Comparison of ENCODE assay signal across 18 cellular contexts in genomic region chr10:14673189-14673947, GRCh38.
DNase-seq lines count a peak whose midpoint lies in the region; ATAC-seq, FAIRE-seq and TF ChIP-seq lines count a peak whose summit lies in the region.
"Had no signal": no experiment of that assay in that cellular context is flagged by ENCODE, and none has a peak within 500 bp of the region (broad histone marks: within the 10 kb centered on the region; RNA-seq: fewer than 3 reads in every experiment).

No MANE protein-coding gene starts in this region.

- FAIRE-seq in small intestine (lab: Jason Lieb, UNC): no peak

- no peaks in the 10 kb centered on the region for H3K79me2 ChIP-seq in fibroblast of lung (ENCODE audit: control insufficient read depth, insufficient read depth, low read length)
- no peaks in the 10 kb centered on the region for H3K79me2 ChIP-seq in mesendoderm (ENCODE audit: control insufficient read depth, insufficient read depth, low read length)

- H2BK5ac ChIP-seq in mesendoderm (ENCODE audit: low read length): no peak overlapping the region

- TF ChIP-seq CTCF in HL-60 (IDR thresholded peaks at IDR 0.05; ENCODE audit: insufficient read depth, low read length) (no peak), fibroblast of lung (conservative IDR thresholded peaks at IDR 0.05 in 1 of 2, IDR thresholded peaks at IDR 0.05 in 1 of 2; ENCODE audit: low read depth in 1 of 2, low read length in 2 of 2) (no peak), heart left ventricle (IDR thresholded peaks at IDR 0.05) (no peak)

- no peak overlapping the region for H2BK15ac ChIP-seq in mesendoderm (replicated peaks; ENCODE audit: low read depth)

- H4K20me1 ChIP-seq in fibroblast of lung (ENCODE audit: control insufficient read depth, extremely low read depth, insufficient read depth, low read length): no peaks in the 10 kb centered on the region

- ATAC-seq in HG03097 (IDR thresholded peaks at IDR 0.05; ENCODE audit: low FRiP score, unreplicated experiment) (no peak), heart left ventricle (no peak)
- ATAC-seq: activated CD4-positive, CD25-positive, alpha-beta regulatory T cell treated with anti-CD3 and anti-CD28 coated beads, Interleukin-2, amount 50 U/mL, for 24 hours; gastroesophageal sphincter had no signal

- H3K27ac ChIP-seq in HL-60 (replicated peaks) (peak overlapping the region; percentile 51), fibroblast of lung (ENCODE audit: insufficient read depth, low read length) (no peak overlapping the region), small intestine (ENCODE audit: low read depth in 1 of 2, low read length in 1 of 2) (no peak overlapping the region), mesendoderm (ENCODE audit: low read depth, low read length) (no peak overlapping the region), heart left ventricle (no peak overlapping the region)
- H3K27ac ChIP-seq: C4-2B, gastroesophageal sphincter, PC-9 had no signal

- H3K27me3 ChIP-seq in HL-60 (ENCODE audit: insufficient read depth, poor library complexity, severe bottlenecking): no peaks in the 10 kb centered on the region
- H3K27me3 ChIP-seq in fibroblast of lung (ENCODE audit: control insufficient read depth, insufficient read depth, low read length): no peaks in the 10 kb centered on the region
- H3K27me3 ChIP-seq in small intestine (ENCODE audit: control insufficient read depth in 2 of 2, insufficient read depth in 2 of 2, low read length in 2 of 2): no peaks in the 10 kb centered on the region
- no peaks in the 10 kb centered on the region for H3K27me3 ChIP-seq in mesendoderm (ENCODE audit: insufficient read depth, low read length, poor library complexity)
- peaks cover 0 to 3% (median 0%) of the 10 kb centered on the region in 9 donors for H3K27me3 ChIP-seq in heart left ventricle
- H3K27me3 ChIP-seq: gastroesophageal sphincter had no signal

- no peak overlapping the region for H4K5ac ChIP-seq in mesendoderm (ENCODE audit: low read length)

- 49 to 59% (median 50%) methylated on average over 9 of the region's 9 CpGs for WGBS in small intestine, 3 donors
- WGBS in mesendoderm (ENCODE audit: extremely low coverage, insufficient coverage, low lambda C conversion rate): no CpG with 5 or more reads among the region's 9 CpGs
- WGBS in heart left ventricle, 4 donors: 36 to 44% (median 40%) methylated on average over 9 of the region's 9 CpGs

- H3K23ac ChIP-seq in mesendoderm (ENCODE audit: low read length): no peak overlapping the region

- H3K9ac ChIP-seq in fibroblast of lung (ENCODE audit: insufficient read depth, low read length) (no peak overlapping the region), mesendoderm (ENCODE audit: low read length) (no peak overlapping the region)

- H3K4me2 ChIP-seq in fibroblast of lung (ENCODE audit: extremely low read depth, insufficient read depth, low read length) (peak overlapping the region; percentile 5), mesendoderm (ENCODE audit: low read length) (no peak overlapping the region)
- H3K4me2 ChIP-seq: PC-9 had no signal

- no peak for DNase-seq in HL-60 (ENCODE audit: low read depth in 1 of 2, low spot score in 1 of 2)
- DNase-seq in SK-N-DZ (ENCODE audit: low spot score): peak; percentile 11
- peak in 1 of 2 donors; percentile 21 for DNase-seq in fibroblast of lung (ENCODE audit: low read depth in 2 of 2)
- peak; percentile 44 for DNase-seq in small intestine
- no peak for DNase-seq in mesendoderm
- no peak for DNase-seq in heart left ventricle
- DNase-seq: activated naive CD4-positive, alpha-beta T cell; DMS79 treated with DMSO at 0.1 percent for 48 hours; effector CD8-positive, alpha-beta T cell; KG1; NCI-H1694; NCI-H446 treated with DMSO at 0.1 percent for 48 hours; nucleus accumbens; PC-9 had no signal

- H3K18ac ChIP-seq in mesendoderm (ENCODE audit: low read length): no peak overlapping the region

- H2AK5ac ChIP-seq in mesendoderm (ENCODE audit: low read length): no peak overlapping the region

- no peak overlapping the region for H2BK120ac ChIP-seq in mesendoderm (ENCODE audit: low read depth, low read length)

- no peak overlapping the region for H2AFZ ChIP-seq in fibroblast of lung (ENCODE audit: low read length)
- H2AFZ ChIP-seq: PC-9 had no signal

- no peaks in the 10 kb centered on the region for H3K9me3 ChIP-seq in fibroblast of lung (ENCODE audit: control insufficient read depth, insufficient read depth, low read depth, low read length)
- H3K9me3 ChIP-seq in small intestine (ENCODE audit: control insufficient read depth, low read depth): no peaks in the 10 kb centered on the region
- no peaks in the 10 kb centered on the region for H3K9me3 ChIP-seq in heart left ventricle
- H3K9me3 ChIP-seq: gastroesophageal sphincter had no signal

- TF ChIP-seq POLR2A in heart left ventricle (IDR thresholded peaks at IDR 0.05): no peak

- no peak overlapping the region for H3K56ac ChIP-seq in mesendoderm (ENCODE audit: low read length)

- no peak overlapping the region for H4K8ac ChIP-seq in mesendoderm (ENCODE audit: low read depth, low read length)

- H3K36me3 ChIP-seq in fibroblast of lung (ENCODE audit: control insufficient read depth, insufficient read depth, low read length) (no peaks in the 10 kb centered on the region), small intestine (ENCODE audit: control insufficient read depth in 2 of 2, insufficient read depth in 2 of 2, low read length in 2 of 2) (no peaks in the 10 kb centered on the region), mesendoderm (ENCODE audit: control insufficient read depth, insufficient read depth, low read length) (no peaks in the 10 kb centered on the region), heart left ventricle (no peaks in the 10 kb centered on the region)
- H3K36me3 ChIP-seq: gastroesophageal sphincter had no signal

- H3K4me1 ChIP-seq in fibroblast of lung (ENCODE audit: control insufficient read depth, extremely low read depth, insufficient read depth, low read length): peaks cover 3% of the 10 kb centered on the region
- H3K4me1 ChIP-seq in small intestine (ENCODE audit: control insufficient read depth in 2 of 2, insufficient read depth in 1 of 2, low read depth in 1 of 2, low read length in 1 of 2): peaks cover 4 to 5% of the 10 kb centered on the region in 2 donors
- H3K4me1 ChIP-seq in mesendoderm (ENCODE audit: control insufficient read depth, low read depth, low read length): no peaks in the 10 kb centered on the region
- peaks cover 0 to 21% (median 0%) of the 10 kb centered on the region in 12 donors for H3K4me1 ChIP-seq in heart left ventricle

- H3K4me3 ChIP-seq in HL-60 (replicated peaks; ENCODE audit: insufficient read depth, low read length) (no peak overlapping the region), fibroblast of lung (replicated peaks in 1 of 4; ENCODE audit: control extremely low read depth in 1 of 4, insufficient read depth in 1 of 4, low read depth in 3 of 4, low read length in 4 of 4) (peak overlapping the region in 1 of 4 experiments; percentile 20), small intestine (ENCODE audit: low read depth in 1 of 2, low read length in 2 of 2) (no peak overlapping the region), mesendoderm (ENCODE audit: low read length) (no peak overlapping the region), heart left ventricle (peak overlapping the region in 5 of 12 donors; percentile 4 to 38 (median 8))
- H3K4me3 ChIP-seq: gastroesophageal sphincter, PC-9 had no signal

- no peaks in the 10 kb centered on the region for H3K79me1 ChIP-seq in mesendoderm (ENCODE audit: low read length)

- no peak overlapping the region for H3K4ac ChIP-seq in mesendoderm (ENCODE audit: low read depth, low read length)

- intact Hi-C loops in heart left ventricle (cut with DNase I): no loop called here

Comparison
In these comparisons a context has a peak if more than half of its experiments do, and no peak if none do; other contexts are left out.
1. DNase-seq: peak in SK-N-DZ (single experiment) and small intestine (single experiment); none in HL-60 (0 of 2), mesendoderm (single experiment) and heart left ventricle (0 of 5).